10 cellular contexts compared by ENCODE assay signal in the genomic region with DNA sequence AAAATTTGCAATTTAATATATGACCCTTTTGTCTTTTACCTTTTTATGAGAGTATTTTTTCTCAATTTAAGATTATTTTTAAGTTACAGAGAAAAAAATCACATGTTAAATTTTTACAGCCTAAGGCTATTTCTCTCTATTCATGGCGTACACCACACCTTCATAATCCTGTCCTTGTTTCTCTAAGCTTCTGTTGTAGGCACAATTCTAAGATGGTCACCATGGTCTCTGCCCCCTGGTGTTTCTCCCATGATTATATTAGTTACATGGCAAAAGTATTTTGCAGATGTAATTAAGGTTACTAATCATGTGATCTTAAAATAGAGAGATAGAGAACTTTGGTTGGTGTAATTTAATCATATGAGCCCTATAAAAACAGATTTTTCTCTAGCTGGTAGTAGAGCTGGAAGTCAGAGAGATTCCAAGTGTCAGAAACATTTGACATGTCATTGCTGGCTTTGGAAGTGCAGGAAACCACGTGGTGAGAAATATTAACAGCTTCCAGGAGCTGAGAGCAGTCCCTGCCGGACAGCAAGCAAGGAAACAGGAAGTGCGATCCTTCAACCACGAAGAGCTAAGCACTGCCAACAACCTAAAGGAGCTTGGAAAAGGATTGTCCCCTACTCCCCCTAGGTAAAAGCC.
DNase-seq lines count a peak whose midpoint lies in the region; ATAC-seq and TF ChIP-seq lines count a peak whose summit lies in the region.
"Had no signal": no experiment of that assay in that cellular context is flagged by ENCODE, and none has a peak within 500 bp of the region (broad histone marks: within the 10 kb centered on the region; RNA-seq: fewer than 3 reads in every experiment).

No MANE protein-coding gene starts in this region.

- H3K4me1 ChIP-seq in GM23338 (ENCODE audit: insufficient read depth) (no peaks in the 10 kb centered on the region), PC-3 (ENCODE audit: insufficient read depth, low read length) (no peaks in the 10 kb centered on the region), fibroblast of lung (ENCODE audit: control insufficient read depth, extremely low read depth, insufficient read depth, low read length) (no peaks in the 10 kb centered on the region), osteoblast (ENCODE audit: insufficient read depth, low read length) (no peaks in the 10 kb centered on the region)

- no peak overlapping the region for H3K9ac ChIP-seq in PC-3 (ENCODE audit: low read length)
- no peak overlapping the region for H3K9ac ChIP-seq in fibroblast of lung (ENCODE audit: insufficient read depth, low read length)

- no peaks in the 10 kb centered on the region for H3K9me3 ChIP-seq in PC-3 (ENCODE audit: low read length)
- no peaks in the 10 kb centered on the region for H3K9me3 ChIP-seq in fibroblast of lung (ENCODE audit: control insufficient read depth, insufficient read depth, low read depth, low read length)
- H3K9me3 ChIP-seq in osteoblast (ENCODE audit: low read depth, low read length): no peaks in the 10 kb centered on the region

- H3K9me3 Mint-ChIP-seq in GM23338: peaks cover 25% of the 10 kb centered on the region

- H3K4me2 ChIP-seq in GM23338 (no peak overlapping the region), PC-3 (ENCODE audit: low read length) (no peak overlapping the region), fibroblast of lung (ENCODE audit: extremely low read depth, insufficient read depth, low read length) (no peak overlapping the region), osteoblast (ENCODE audit: insufficient read depth, low read length) (peak overlapping the region; percentile 61)

- DNase-seq in GM23338 (ENCODE audit: low spot score) (no peak), PC-3 (peak; percentile 19), fibroblast of lung (ENCODE audit: low read depth in 2 of 2) (peak; percentile 45 to 62), osteoblast (ENCODE audit: insufficient read length, low spot score, missing footprints) (no peak), hippocampal formation (lab: John Stamatoyannopoulos, UW) (no peak)
- DNase-seq: T-helper 2 cell had no signal

- POLR2A ChIA-PET in PC-3 (lab: Charles Lee; ENCODE audit: unreplicated experiment): no interaction called here

- no TSS peak for BruUV-seq in PC-3 (replicated peaks; lab: Mats Ljungman, UMichigan)

- no peak overlapping the region for H3K4me3 Mint-ChIP-seq in GM23338
- H3K4me3 Mint-ChIP-seq: activated T-helper 17 cell treated with anti-CD3 and anti-CD28 coated beads, Interleukin-2, amount 50 U/mL, for 72 hours had no signal

- H3K36me3 Mint-ChIP-seq in GM23338 (ENCODE audit: low read depth): peaks cover 15% of the 10 kb centered on the region

- no peak overlapping the region for H3K27ac Mint-ChIP-seq in GM23338
- H3K27ac Mint-ChIP-seq: activated T-helper 17 cell treated with anti-CD3 and anti-CD28 coated beads, Interleukin-2, amount 50 U/mL, for 72 hours had no signal

- intact Hi-C loops in PC-3 (cut with micrococcal nuclease): no loop called here

- H3K79me2 ChIP-seq in GM23338 (replicated peaks; ENCODE audit: insufficient read depth) (no peaks in the 10 kb centered on the region), PC-3 (ENCODE audit: low read length) (no peaks in the 10 kb centered on the region), fibroblast of lung (ENCODE audit: control insufficient read depth, insufficient read depth, low read length) (no peaks in the 10 kb centered on the region), osteoblast (ENCODE audit: insufficient read depth, low read length) (no peaks in the 10 kb centered on the region)

- CTCF ChIA-PET in PC-3 (lab: Charles Lee): no interaction called here

- H3K9me2 ChIP-seq in GM23338 (ENCODE audit: insufficient read depth): no peaks in the 10 kb centered on the region
- H3K9me2 ChIP-seq in PC-3 (replicated peaks; ENCODE audit: low read length): no peaks in the 10 kb centered on the region

- H3K27ac ChIP-seq in GM23338 (ENCODE audit: low read depth) (no peak overlapping the region), PC-3 (ENCODE audit: low read length) (no peak overlapping the region), fibroblast of lung (ENCODE audit: insufficient read depth, low read length) (no peak overlapping the region), osteoblast (ENCODE audit: low read depth, low read length) (no peak overlapping the region)

- no peak for ATAC-seq in GM23338
- ATAC-seq in PC-3: peak; percentile 43; the same call in 1 of the 2 replicates
- no peak for ATAC-seq in GM19397 (IDR thresholded peaks at IDR 0.05; ENCODE audit: unreplicated experiment)
- ATAC-seq in HG03280 (IDR thresholded peaks at IDR 0.05; ENCODE audit: unreplicated experiment): no peak
- ATAC-seq in GM21619 (IDR thresholded peaks at IDR 0.05; ENCODE audit: unreplicated experiment): no peak
- ATAC-seq: activated T-helper 17 cell treated with anti-CD3 and anti-CD28 coated beads, Interleukin-2, amount 50 U/mL, for 72 hours had no signal

- peak overlapping the region; percentile 49; the same call in 1 of the 2 replicates for H2AFZ ChIP-seq in GM23338
- H2AFZ ChIP-seq in PC-3 (ENCODE audit: low read length): 0 out of 2 replicates have a peak overlapping the region, but pooled peaks have one; percentile 22
- peak overlapping the region; percentile 40 for H2AFZ ChIP-seq in fibroblast of lung (ENCODE audit: low read length)
- H2AFZ ChIP-seq in osteoblast (ENCODE audit: low read length): peak overlapping the region; percentile 58

- no peaks in the 10 kb centered on the region; the same call in 1 of the 3 replicates for H3K4me1 Mint-ChIP-seq in GM23338
- H3K4me1 Mint-ChIP-seq: activated T-helper 17 cell treated with anti-CD3 and anti-CD28 coated beads, Interleukin-2, amount 50 U/mL, for 72 hours had no signal

- H3K27me3 ChIP-seq in GM23338 (ENCODE audit: insufficient read depth): no peaks in the 10 kb centered on the region
- no peaks in the 10 kb centered on the region for H3K27me3 ChIP-seq in PC-3 (ENCODE audit: low read length)
- no peaks in the 10 kb centered on the region for H3K27me3 ChIP-seq in fibroblast of lung (ENCODE audit: control insufficient read depth, insufficient read depth, low read length)
- no peaks in the 10 kb centered on the region for H3K27me3 ChIP-seq in osteoblast (ENCODE audit: insufficient read depth, low read length)

- H3K27me3 Mint-ChIP-seq in GM23338 (ENCODE audit: insufficient read depth, low read depth, poor library complexity): no peaks in the 10 kb centered on the region
- H3K27me3 Mint-ChIP-seq: activated T-helper 17 cell treated with anti-CD3 and anti-CD28 coated beads, Interleukin-2, amount 50 U/mL, for 72 hours had no signal

- H4K20me1 ChIP-seq in GM23338 (replicated peaks; ENCODE audit: insufficient read depth) (no peaks in the 10 kb centered on the region), PC-3 (ENCODE audit: low read length) (no peaks in the 10 kb centered on the region), fibroblast of lung (ENCODE audit: control insufficient read depth, extremely low read depth, insufficient read depth, low read length) (no peaks in the 10 kb centered on the region), osteoblast (ENCODE audit: insufficient read depth, low read length) (no peaks in the 10 kb centered on the region)

- no peak overlapping the region for H3K4me3 ChIP-seq in GM23338
- no peak overlapping the region for H3K4me3 ChIP-seq in PC-3 (ENCODE audit: low read length)
- H3K4me3 ChIP-seq in fibroblast of lung (replicated peaks in 1 of 4; ENCODE audit: control extremely low read depth in 1 of 4, insufficient read depth in 1 of 4, low read depth in 3 of 4, low read length in 4 of 4): no peak overlapping the region
- no peak overlapping the region for H3K4me3 ChIP-seq in osteoblast (ENCODE audit: insufficient read depth, low read length)

- H3K36me3 ChIP-seq in GM23338 (ENCODE audit: insufficient read depth) (no peaks in the 10 kb centered on the region), PC-3 (ENCODE audit: low read depth, low read length) (no peaks in the 10 kb centered on the region), fibroblast of lung (ENCODE audit: control insufficient read depth, insufficient read depth, low read length) (no peaks in the 10 kb centered on the region), osteoblast (ENCODE audit: insufficient read depth, low read length) (no peaks in the 10 kb centered on the region)

- TF ChIP-seq CTCF in GM23338 (conservative IDR thresholded peaks at IDR 0.05; ENCODE audit: low read depth in 2 of 2) (no peak), PC-3 (conservative IDR thresholded peaks at IDR 0.05; ENCODE audit: low read depth, low read length) (no peak), fibroblast of lung (conservative IDR thresholded peaks at IDR 0.05 in 1 of 2, IDR thresholded peaks at IDR 0.05 in 1 of 2; ENCODE audit: low read depth in 1 of 2, low read length in 2 of 2) (no peak), osteoblast (IDR thresholded peaks at IDR 0.05; ENCODE audit: extremely low read depth, low read depth, low read length) (no peak)

- H3F3A ChIP-seq in GM23338 (replicated peaks; ENCODE audit: low read depth) (no peaks in the 10 kb centered on the region), PC-3 (ENCODE audit: low read length, unreplicated experiment) (no peaks in the 10 kb centered on the region)

TF ChIP-seq in GM23338, 12 proteins besides CTCF, POLR2A, EP300 and RAD21 (continues in another document):
- TF ChIP-seq ZNF331 (CRISPR knock-in tag; IDR thresholded peaks at IDR 0.05; ENCODE audit: low read depth): no peak
- TF ChIP-seq EZH2 (IDR thresholded peaks at IDR 0.05; ENCODE audit: low read depth, unreplicated experiment): no peak
- TF ChIP-seq EZH2phosphoT487 (IDR thresholded peaks at IDR 0.05; ENCODE audit: unreplicated experiment): no peak
- no peak for TF ChIP-seq ZNF114 (CRISPR knock-in tag; IDR thresholded peaks at IDR 0.05)
- TF ChIP-seq POLR2AphosphoS5 (IDR thresholded peaks at IDR 0.05; ENCODE audit: low read depth): no peak
- no peak for TF ChIP-seq JUNB (IDR thresholded peaks at IDR 0.05; ENCODE audit: unreplicated experiment)

Comparison
In these comparisons a context has a peak if more than half of its experiments do, and no peak if none do; other contexts are left out.
1. DNase-seq: peak in PC-3 (single experiment) and fibroblast of lung (2 of 2); none in GM23338 (single experiment), osteoblast (single experiment) and hippocampal formation (0 of 2).
2. Peak in every context shown above with its lines, with median percentiles within 50 percentile points of each other: H2AFZ ChIP-seq.